In the genomic region with DNA sequence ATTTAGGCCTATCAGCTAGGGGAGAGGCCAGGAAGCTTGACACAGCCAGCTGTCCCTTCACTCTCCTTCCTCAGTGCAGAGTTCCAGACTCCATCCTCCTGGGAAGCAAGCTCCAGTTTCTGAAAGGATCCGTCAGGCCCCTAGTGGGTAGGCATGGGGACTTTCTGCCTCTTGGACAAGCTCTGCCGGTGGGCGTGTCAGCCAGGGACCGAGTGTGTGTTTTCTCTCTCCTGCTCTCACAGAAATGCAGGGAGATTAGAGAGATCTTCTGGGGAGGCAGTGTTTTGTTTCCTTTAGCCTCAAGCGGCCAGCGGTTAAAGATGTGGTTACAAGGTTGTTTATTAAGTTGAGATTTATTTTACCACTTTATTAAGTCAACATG, we compare ENCODE assay signal across 24 cellular contexts. TPM values are rescaled to one million over a fixed set of nuclear protein-coding genes. Genes with fewer than 3 reads are reported as not detected.
DNase-seq lines count a peak whose midpoint lies in the region; ATAC-seq, FAIRE-seq and TF ChIP-seq lines count a peak whose summit lies in the region.
"Had no signal": no experiment of that assay in that cellular context is flagged by ENCODE, and none has a peak within 500 bp of the region (broad histone marks: within the 10 kb centered on the region; RNA-seq: fewer than 3 reads in every experiment).

No MANE protein-coding gene starts in this region.

- H2BK15ac ChIP-seq in neuronal stem cell (ENCODE audit: low read length), result peak overlapping the region; percentile 59

- H4K8ac ChIP-seq in neuronal stem cell (ENCODE audit: low read depth, low read length), result peak overlapping the region; percentile 52

- DNase-seq in H7, result peak; percentile 63
- DNase-seq in SK-N-DZ (ENCODE audit: low spot score), result peak; percentile 38
- peak; percentile 6 for DNase-seq in fibroblast of lung (ENCODE audit: low read depth in 2 of 2)
- DNase-seq in neuronal stem cell (ENCODE audit: low spot score), result peak; percentile 21
- DNase-seq in D721Med (ENCODE audit: insufficient read length, low spot score), result no peak
- DNase-seq in islet precursor cell, result no peak
- DNase-seq in A172 (ENCODE audit: low spot score), result no peak
- DNase-seq: activated T-cell treated with anti-CD3 and anti-CD28 coated beads, Interleukin-2, amount 50 U/mL, for 72 hours; CD8-positive, alpha-beta memory T cell; DMS79; head of caudate nucleus; mammary epithelial cell; NCI-H1092 treated with DMSO at 0.1 percent for 48 hours; NCI-H2171; stimulated activated naive B cell treated with anti-CD40 and anti-IgM and Interleukin-4, amounts not matched to agents 10 μg/mL and 1 μg/mL and 100 μg/mL, for 72 hours had no signal

- peak overlapping the region; percentile 92 for H3K18ac ChIP-seq in neuronal stem cell (ENCODE audit: low read length)

- TF ChIP-seq CTCF in fibroblast of lung (conservative IDR thresholded peaks at IDR 0.05 in 1 of 2, IDR thresholded peaks at IDR 0.05 in 1 of 2; ENCODE audit: low read depth in 1 of 2, low read length in 2 of 2), result no peak
- TF ChIP-seq CTCF in D721Med (IDR thresholded peaks at IDR 0.05; ENCODE audit: insufficient read depth, missing control alignments), result no peak

- FAIRE-seq in D721Med (lab: Jason Lieb, UNC), result no peak
- FAIRE-seq: islet of Langerhans had no signal

- H3K27me3 ChIP-seq in H7 (ENCODE audit: control insufficient read depth, insufficient read depth, low read length) (no peaks in the 10 kb centered on the region), fibroblast of lung (ENCODE audit: control insufficient read depth, insufficient read depth, low read length) (peaks cover 7% of the 10 kb centered on the region), neuronal stem cell (ENCODE audit: control insufficient read depth in 3 of 3, insufficient read depth in 3 of 3, low read depth in 1 of 3, low read length in 3 of 3) (peaks cover 0 to 4% (median 0%) of the 10 kb centered on the region in 3 experiments)
- H3K27me3 ChIP-seq: ovary had no signal

- no peak overlapping the region for H3K27ac ChIP-seq in fibroblast of lung (ENCODE audit: insufficient read depth, low read length)
- peak overlapping the region; percentile 48 for H3K27ac ChIP-seq in neuronal stem cell (replicated peaks; ENCODE audit: low read length)
- H3K27ac ChIP-seq: esophagus muscularis mucosa, KMS-11, ovary, SK-N-MC, thoracic aorta had no signal

- H3K23ac ChIP-seq in neuronal stem cell (ENCODE audit: low read depth, low read length, poor library complexity), result no peak overlapping the region

- H3K79me1 ChIP-seq in neuronal stem cell (ENCODE audit: low read depth, low read length), result no peaks in the 10 kb centered on the region

- H2BK12ac ChIP-seq in neuronal stem cell (ENCODE audit: low read length), result no peak overlapping the region

- no peak overlapping the region for H3K4ac ChIP-seq in neuronal stem cell (ENCODE audit: low read length)

- no peak for ATAC-seq in HG03460 (IDR thresholded peaks at IDR 0.05; ENCODE audit: unreplicated experiment)
- ATAC-seq: activated naive CD4-positive, alpha-beta T cell treated with anti-CD3 and anti-CD28 coated beads, Interleukin-2, amount 50 U/mL, for 72 hours; activated T-cell treated with anti-CD3 and anti-CD28 coated beads, Interleukin-2, amount 50 U/mL, for 72 hours; sciatic nerve; stimulated activated naive B cell treated with anti-CD40 and anti-IgM and Interleukin-4, amounts not matched to agents 10 μg/mL and 1 μg/mL and 100 μg/mL, for 72 hours had no signal

- WGBS in neuronal stem cell (ENCODE audit: extremely low coverage in 2 of 2, insufficient read length in 2 of 2, insufficient replicate concordance in 1 of 2), 2 donors, result no CpG with 5 or more reads among the region's 6 CpGs

- peak overlapping the region; percentile 9 for H3K14ac ChIP-seq in neuronal stem cell (ENCODE audit: low read length)

- H3K4me3 ChIP-seq in H7 (ENCODE audit: insufficient read depth, low read depth, low read length) (no peak overlapping the region), fibroblast of lung (replicated peaks in 1 of 4; ENCODE audit: control extremely low read depth in 1 of 4, insufficient read depth in 1 of 4, low read depth in 3 of 4, low read length in 4 of 4) (no peak overlapping the region), neuronal stem cell (ENCODE audit: low read length in 2 of 2) (no peak overlapping the region)
- H3K4me3 ChIP-seq: esophagus muscularis mucosa, ovary, SK-N-MC, thoracic aorta had no signal

- no peaks in the 10 kb centered on the region for H3K79me2 ChIP-seq in fibroblast of lung (ENCODE audit: control insufficient read depth, insufficient read depth, low read length)

- H4K20me1 ChIP-seq in fibroblast of lung (ENCODE audit: control insufficient read depth, extremely low read depth, insufficient read depth, low read length), result no peaks in the 10 kb centered on the region

- no peaks in the 10 kb centered on the region for H3K4me1 ChIP-seq in fibroblast of lung (ENCODE audit: control insufficient read depth, extremely low read depth, insufficient read depth, low read length)
- peaks cover 4 to 9% of the 10 kb centered on the region in 2 donors for H3K4me1 ChIP-seq in neuronal stem cell (ENCODE audit: control insufficient read depth in 2 of 2, insufficient read depth in 1 of 2, low read depth in 1 of 2, low read length in 2 of 2)
- H3K4me1 ChIP-seq: esophagus muscularis mucosa had no signal

- H2BK5ac ChIP-seq in neuronal stem cell (ENCODE audit: low read length), result no peak overlapping the region

- H2AK5ac ChIP-seq in neuronal stem cell (ENCODE audit: low read depth, low read length), result no peak overlapping the region

- H3K9me3 ChIP-seq in fibroblast of lung (ENCODE audit: control insufficient read depth, insufficient read depth, low read depth, low read length) (no peaks in the 10 kb centered on the region), neuronal stem cell (replicated peaks in 1 of 2; ENCODE audit: control insufficient read depth in 2 of 2, insufficient read depth in 1 of 2, low read depth in 1 of 2, low read length in 2 of 2) (peaks cover 0 to 5% of the 10 kb centered on the region in 2 donors)
- H3K9me3 ChIP-seq: esophagus muscularis mucosa, ovary, thoracic aorta had no signal

- H3K36me3 ChIP-seq in H7 (replicated peaks; ENCODE audit: control insufficient read depth, insufficient read depth, low read length), result no peaks in the 10 kb centered on the region
- no peaks in the 10 kb centered on the region for H3K36me3 ChIP-seq in fibroblast of lung (ENCODE audit: control insufficient read depth, insufficient read depth, low read length)
- no peaks in the 10 kb centered on the region for H3K36me3 ChIP-seq in neuronal stem cell (replicated peaks in 1 of 2; ENCODE audit: control insufficient read depth in 2 of 2, insufficient read depth in 2 of 2, low read length in 2 of 2)
- H3K36me3 ChIP-seq: esophagus muscularis mucosa, ovary, thoracic aorta had no signal

- H3K4me2 ChIP-seq in fibroblast of lung (ENCODE audit: extremely low read depth, insufficient read depth, low read length) (no peak overlapping the region), neuronal stem cell (ENCODE audit: insufficient read depth, low read length, poor library complexity, severe bottlenecking) (no peak overlapping the region)
- H3K4me2 ChIP-seq: KMS-11 had no signal

- H3K9ac ChIP-seq in fibroblast of lung (ENCODE audit: insufficient read depth, low read length), result no peak overlapping the region
- H3K9ac ChIP-seq in neuronal stem cell (ENCODE audit: low read depth, low read length, poor library complexity), result no peak overlapping the region
- H3K9ac ChIP-seq: KMS-11 had no signal

- H2BK120ac ChIP-seq in neuronal stem cell (ENCODE audit: low read depth, low read length), result no peak overlapping the region

- H4K91ac ChIP-seq in neuronal stem cell (ENCODE audit: low read depth, low read length, poor library complexity), result no peak overlapping the region

- no peak overlapping the region for H2AFZ ChIP-seq in fibroblast of lung (ENCODE audit: low read length)
- no peak overlapping the region for H2AFZ ChIP-seq in neuronal stem cell (ENCODE audit: low read length)

RNA-seq across cellular contexts. Expression of gene OTOS, which starts 29.9 kb away (rescaled TPM):
- not detected in 2 replicates for total RNA-seq in H7 (2014; rRNA removed; shearing (Covaris generic))
- 0.71 TPM in 1 of 2 replicates, not detected in the other for polyA plus RNA-seq in SK-N-DZ (2014; cell fraction: cytosol; rRNA removed)
- not detected in 2 replicates for polyA plus RNA-seq in SK-N-DZ (2014; cell fraction: nucleus; rRNA removed)
- not detected in 2 replicates for total RNA-seq in fibroblast of lung
- polyA plus RNA-seq in fibroblast of lung, result not detected in 2 replicates
- not detected in 2 replicates for polyA plus RNA-seq in fibroblast of lung (2012)
- polyA minus RNA-seq in fibroblast of lung (ENCODE audit: low replicate concordance), result not detected in 2 replicates
- 0.08 TPM for polyA plus RNA-seq in neuronal stem cell (2013, experiment 1 of 2)
- not detected for polyA plus RNA-seq in neuronal stem cell (2013, experiment 2 of 2)
- not detected in 2 replicates for total RNA-seq in A172 (2014; rRNA removed; shearing (Covaris generic))
- total RNA-seq: activated naive CD4-positive, alpha-beta T cell treated with anti-CD3 and anti-CD28 coated beads, Interleukin-2, amount 50 U/mL, for 72 hours; activated T-cell treated with anti-CD3 and anti-CD28 coated beads, Interleukin-2, amount 50 U/mL, for 72 hours; CD8-positive, alpha-beta memory T cell; esophagus muscularis mucosa; mammary epithelial cell; ovary; sciatic nerve; thoracic aorta had no signal
- polyA plus RNA-seq: CD8-positive, alpha-beta memory T cell; mammary epithelial cell; ovary had no signal

RNA-seq across cellular contexts. Expression of gene COPS9, which starts 34.2 kb away (rescaled TPM):
- 187 and 204 TPM in 2 replicates for total RNA-seq in H7 (2014; rRNA removed; shearing (Covaris generic))
- 227 and 446 TPM in 2 replicates for polyA plus RNA-seq in SK-N-DZ (2014; cell fraction: cytosol; rRNA removed)
- 86.2 and 125 TPM in 2 replicates for polyA plus RNA-seq in SK-N-DZ (2014; cell fraction: nucleus; rRNA removed)
- total RNA-seq in fibroblast of lung, result 104 and 135 TPM in 2 replicates
- 176 and 191 TPM in 2 replicates for polyA plus RNA-seq in fibroblast of lung
- polyA plus RNA-seq in fibroblast of lung (2012), result 338 and 433 TPM in 2 replicates
- 8.1 and 21.4 TPM in 2 replicates for polyA minus RNA-seq in fibroblast of lung (ENCODE audit: low replicate concordance)
- polyA plus RNA-seq in neuronal stem cell (2013, experiment 1 of 2), result 234 TPM
- 225 TPM for polyA plus RNA-seq in neuronal stem cell (2013, experiment 2 of 2)
- 178 and 269 TPM in 2 replicates for total RNA-seq in A172 (2014; rRNA removed; shearing (Covaris generic))

Comparison
In these comparisons a context has a peak if more than half of its experiments do, and no peak if none do; other contexts are left out.
1. DNase-seq: peak in H7 (single experiment), SK-N-DZ (single experiment), fibroblast of lung (2 of 2) and neuronal stem cell (single experiment); none in D721Med (single experiment), islet precursor cell (single experiment) and A172 (single experiment).